In genomic region chr1:40395211-40396175, GRCh38 we compare ENCODE assay signal across 1 cellular context.
TF ChIP-seq lines count a peak whose summit lies in the region.

No MANE protein-coding gene starts in this region.

TF ChIP-seq in HepG2, 621 proteins besides CTCF, POLR2A, EP300 and RAD21:
- TF ChIP-seq ZNF121 (CRISPR knock-in tag; IDR thresholded peaks at IDR 0.05) (peak; percentile 58; the same call in 1 of the 2 replicates), PAF1 (CRISPR knock-in tag; IDR thresholded peaks at IDR 0.05) (no peak), HNF1B (CRISPR knock-in tag; IDR thresholded peaks at IDR 0.05) (peak; percentile 49; the same call in 1 of the 2 replicates), ZNF644 (CRISPR knock-in tag; IDR thresholded peaks at IDR 0.05; ENCODE audit: low read depth) (peak; percentile 85)
- TF ChIP-seq, protein P1, sequence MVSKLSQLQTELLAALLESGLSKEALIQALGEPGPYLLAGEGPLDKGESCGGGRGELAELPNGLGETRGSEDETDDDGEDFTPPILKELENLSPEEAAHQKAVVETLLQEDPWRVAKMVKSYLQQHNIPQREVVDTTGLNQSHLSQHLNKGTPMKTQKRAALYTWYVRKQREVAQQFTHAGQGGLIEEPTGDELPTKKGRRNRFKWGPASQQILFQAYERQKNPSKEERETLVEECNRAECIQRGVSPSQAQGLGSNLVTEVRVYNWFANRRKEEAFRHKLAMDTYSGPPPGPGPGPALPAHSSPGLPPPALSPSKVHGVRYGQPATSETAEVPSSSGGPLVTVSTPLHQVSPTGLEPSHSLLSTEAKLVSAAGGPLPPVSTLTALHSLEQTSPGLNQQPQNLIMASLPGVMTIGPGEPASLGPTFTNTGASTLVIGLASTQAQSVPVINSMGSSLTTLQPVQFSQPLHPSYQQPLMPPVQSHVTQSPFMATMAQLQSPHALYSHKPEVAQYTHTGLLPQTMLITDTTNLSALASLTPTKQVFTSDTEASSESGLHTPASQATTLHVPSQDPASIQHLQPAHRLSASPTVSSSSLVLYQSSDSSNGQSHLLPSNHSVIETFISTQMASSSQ (IDR thresholded peaks at IDR 0.05; ENCODE audit: low read depth), result peak; percentile 55; the same call in 1 of the 2 replicates
- TF ChIP-seq, protein P1 (CRISPR knock-in tag; IDR thresholded peaks at IDR 0.05; ENCODE audit: borderline replicate concordance), result no peak
TF ChIP-seq in HepG2: peak in this region for 4.
